Comparison of ENCODE assay signal across 11 cellular contexts in the genomic region with DNA sequence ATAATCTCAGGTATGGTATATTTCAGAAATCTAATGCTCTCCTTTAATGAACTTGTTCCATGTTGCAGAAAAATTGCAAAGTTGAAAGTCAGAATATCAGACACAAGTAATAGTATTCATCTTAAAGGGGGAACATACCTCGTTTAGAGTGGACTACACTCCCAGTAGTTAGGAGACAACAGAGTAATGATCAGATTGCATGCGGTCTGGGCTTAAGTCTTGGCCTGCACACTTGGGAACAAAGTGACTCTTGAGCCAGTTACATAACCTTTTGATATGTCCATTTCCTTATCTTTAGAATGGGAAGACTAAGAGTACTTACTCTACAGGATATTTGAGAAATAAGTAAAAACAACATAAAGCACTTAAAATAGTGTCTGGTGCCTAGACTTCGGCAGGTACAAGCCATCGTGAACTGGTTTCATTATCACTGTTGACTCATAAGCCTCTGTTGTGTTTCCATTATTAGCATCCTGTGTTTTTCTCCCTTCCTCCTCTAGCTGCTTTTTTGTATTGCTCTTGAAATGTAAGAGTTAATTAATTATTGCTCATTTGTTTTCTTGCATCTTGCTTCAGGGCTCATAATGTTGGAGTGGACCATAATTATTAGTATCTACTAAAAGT. TPM values are rescaled to one million over a fixed set of nuclear protein-coding genes. Genes with fewer than 3 reads are reported as not detected.
DNase-seq lines count a peak whose midpoint lies in the region; ATAC-seq and TF ChIP-seq lines count a peak whose summit lies in the region.
"Had no signal": no experiment of that assay in that cellular context is flagged by ENCODE, and none has a peak within 500 bp of the region (broad histone marks: within the 10 kb centered on the region; RNA-seq: fewer than 3 reads in every experiment).

No MANE protein-coding gene starts in this region.

- H3K4me1 ChIP-seq in right cardiac atrium (ENCODE audit: control insufficient read depth, insufficient read depth, low read length): no peaks in the 10 kb centered on the region

- no peak for DNase-seq in activated CD4-positive, CD25-positive, alpha-beta regulatory T cell (lab: John Stamatoyannopoulos, UW)
- no peak for DNase-seq in right cardiac atrium
- no peak for DNase-seq in NK-92 treated with Interleukin-12 subunit alpha and Interleukin-12 subunit beta, amount 100 ng/mL, for 24 hours (lab: John Stamatoyannopoulos, UW)
- no peak for DNase-seq in midbrain (lab: John Stamatoyannopoulos, UW)
- DNase-seq in type B pancreatic cell (ENCODE audit: extremely low spot score, unreplicated experiment): no peak
- DNase-seq: stimulated activated CD4-positive, alpha-beta T cell treated with anti-CD3 and anti-CD28 coated beads, Interleukin-4, amount 100 ng/mL, for 4 hours had no signal

- WGBS in right cardiac atrium: 47% methylated on average over 4 of the region's 4 CpGs

- intact Hi-C loops in right cardiac atrium (cut with DNase I): no loop called here

- no peaks in the 10 kb centered on the region for H3K9me3 Mint-ChIP-seq in type B pancreatic cell
- H3K9me3 Mint-ChIP-seq: activated naive CD4-positive, alpha-beta T cell treated with anti-CD3 and anti-CD28 coated beads, Interleukin-2, amount 50 U/mL, for 72 hours had no signal

- TF ChIP-seq CTCF in type B pancreatic cell (conservative IDR thresholded peaks at IDR 0.05): no peak

- no peak overlapping the region for H3K27ac ChIP-seq in right cardiac atrium (ENCODE audit: low read length)
- H3K27ac ChIP-seq: 22Rv1 had no signal

- H3K9me3 ChIP-seq in right cardiac atrium (ENCODE audit: control insufficient read depth, low read length): no peaks in the 10 kb centered on the region

- peaks cover 18% of the 10 kb centered on the region for H3K36me3 Mint-ChIP-seq in type B pancreatic cell
- H3K36me3 Mint-ChIP-seq: activated naive CD4-positive, alpha-beta T cell treated with anti-CD3 and anti-CD28 coated beads, Interleukin-2, amount 50 U/mL, for 72 hours had no signal

- ATAC-seq in activated CD4-positive, CD25-positive, alpha-beta regulatory T cell treated with anti-CD3 and anti-CD28 coated beads, Interleukin-2, amount 50 U/mL, for 24 hours: peak; percentile 69 to 73
- peak; percentile 87 for ATAC-seq in GM21528 (IDR thresholded peaks at IDR 0.05; ENCODE audit: low FRiP score, unreplicated experiment)
- peak; percentile 92 for ATAC-seq in HG03354 (IDR thresholded peaks at IDR 0.05; ENCODE audit: poor library complexity, severe bottlenecking, unreplicated experiment)
- peak; percentile 41 to 48 for ATAC-seq in right cardiac atrium

- H3K27ac Mint-ChIP-seq in type B pancreatic cell: no peak overlapping the region
- H3K27ac Mint-ChIP-seq: activated naive CD4-positive, alpha-beta T cell treated with anti-CD3 and anti-CD28 coated beads, Interleukin-2, amount 50 U/mL, for 72 hours had no signal

- H3K4me1 Mint-ChIP-seq in type B pancreatic cell (ENCODE audit: unreplicated experiment): no peaks in the 10 kb centered on the region

- no peaks in the 10 kb centered on the region for H3K27me3 Mint-ChIP-seq in type B pancreatic cell

- peak overlapping the region; percentile 10 for H3K4me3 ChIP-seq in right cardiac atrium (ENCODE audit: low read length)

- no peak overlapping the region for H3K4me3 Mint-ChIP-seq in type B pancreatic cell

- no peaks in the 10 kb centered on the region for H3K27me3 ChIP-seq in right cardiac atrium (ENCODE audit: control insufficient read depth, insufficient read depth)

RNA-seq across cellular contexts. Expression of gene DPY19L3, which starts 53.0 kb away (rescaled TPM):
- total RNA-seq in right cardiac atrium: 10 to 100 TPM in 2 of 4 donors, 1 to 10 TPM in 2; 8.7 to 13.3 (median 11.3) TPM
- polyA plus RNA-seq in right cardiac atrium: 3.2 TPM
- total RNA-seq in type B pancreatic cell (ENCODE audit: low replicate concordance): 25.5 and 75.2 TPM in 2 replicates
